ENCODE assay signal across 18 cellular contexts in genomic region chr9:70586506-70586905, GRCh38.
DNase-seq lines count a peak whose midpoint lies in the region; ATAC-seq and TF ChIP-seq lines count a peak whose summit lies in the region.
"Had no signal": no experiment of that assay in that cellular context is flagged by ENCODE, and none has a peak within 500 bp of the region (broad histone marks: within the 10 kb centered on the region; RNA-seq: fewer than 3 reads in every experiment).

No MANE protein-coding gene starts in this region.

- H3K9me3 Mint-ChIP-seq in brain: peaks cover 0 to 5% (median 0%) of the 10 kb centered on the region in 5 experiments
- H3K9me3 Mint-ChIP-seq: activated CD4-positive, alpha-beta memory T cell treated with anti-CD3 and anti-CD28 coated beads for 36 hours; activated T-helper 1 cell treated with anti-CD3 and anti-CD28 coated beads, Interleukin-12 subunit alpha, Interleukin-12 subunit beta, Interleukin-2, Interleukin-4 antibody, amounts not matched to agents 30 ng/mL and 10 ng/mL and 1 ng/mL, durations not matched to agents 14 hours and 24 hours and 36 hours; CD4-positive, alpha-beta memory T cell; naive thymus-derived CD8-positive, alpha-beta T cell had no signal

- WGBS in gastroesophageal sphincter (ENCODE audit: low coverage in 1 of 2), 2 donors: 44 to 47% methylated on average over 3 of the region's 3 CpGs

- H3K4me3 Mint-ChIP-seq in brain: peak overlapping the region in 1 of 5 experiments; percentile 48
- H3K4me3 Mint-ChIP-seq: activated CD4-positive, alpha-beta memory T cell treated with anti-CD3 and anti-CD28 coated beads for 36 hours; activated T-helper 1 cell treated with anti-CD3 and anti-CD28 coated beads, Interleukin-12 subunit alpha, Interleukin-12 subunit beta, Interleukin-2, Interleukin-4 antibody, amounts not matched to agents 30 ng/mL and 10 ng/mL and 1 ng/mL, durations not matched to agents 14 hours and 24 hours and 36 hours; CD4-positive, alpha-beta memory T cell; naive thymus-derived CD8-positive, alpha-beta T cell had no signal

- H3K4me1 ChIP-seq in gastroesophageal sphincter (peaks cover 37 to 57% (median 43%) of the 10 kb centered on the region in 3 donors), skeletal muscle satellite cell (ENCODE audit: control insufficient read depth, insufficient read depth, low read length) (peaks cover 47% of the 10 kb centered on the region), SJCRH30 (no peaks in the 10 kb centered on the region)

- DNase-seq in AG10803 (ENCODE audit: low read depth) (peak; percentile 51), SJCRH30 (no peak), NCI-H2196 (lab: John Stamatoyannopoulos, UW; ENCODE audit: unreplicated experiment) (no peak), NCI-H526 (lab: John Stamatoyannopoulos, UW) (no peak)
- DNase-seq: activated CD4-positive, alpha-beta memory T cell treated with anti-CD3 and anti-CD28 coated beads for 36 hours; CD4-positive, alpha-beta memory T cell; hippocampal formation; naive thymus-derived CD8-positive, alpha-beta T cell; NCI-H1436 treated with DMSO at 0.1 percent for 48 hours; OCI-M1; stimulated activated CD4-positive, alpha-beta T cell treated with anti-CD3 and anti-CD28 coated beads, Interleukin-2, amount 100 ng/mL, for 48 hours; trophoblast cell had no signal

- no peak overlapping the region for H3K4me2 ChIP-seq in skeletal muscle satellite cell (ENCODE audit: low read length)

- H3K4me3 ChIP-seq in AG10803 (ENCODE audit: low read length): no peak overlapping the region
- no peak overlapping the region for H3K4me3 ChIP-seq in gastroesophageal sphincter
- H3K4me3 ChIP-seq in skeletal muscle satellite cell (ENCODE audit: low read length): no peak overlapping the region
- no peak overlapping the region for H3K4me3 ChIP-seq in SJCRH30
- H3K4me3 ChIP-seq: SK-N-MC had no signal

- peak overlapping the region in 3 of 5 experiments; percentile 66 to 84 (median 68) for H3K27ac Mint-ChIP-seq in brain
- H3K27ac Mint-ChIP-seq: activated CD4-positive, alpha-beta memory T cell treated with anti-CD3 and anti-CD28 coated beads for 36 hours; activated T-helper 1 cell treated with anti-CD3 and anti-CD28 coated beads, Interleukin-12 subunit alpha, Interleukin-12 subunit beta, Interleukin-2, Interleukin-4 antibody, amounts not matched to agents 30 ng/mL and 10 ng/mL and 1 ng/mL, durations not matched to agents 14 hours and 24 hours and 36 hours; CD4-positive, alpha-beta memory T cell had no signal

- peak overlapping the region; percentile 63 for H3K9ac ChIP-seq in skeletal muscle satellite cell (ENCODE audit: low read depth, low read length)

- H3K4me1 Mint-ChIP-seq in brain: peaks cover 39% of the 10 kb centered on the region
- H3K4me1 Mint-ChIP-seq: CD4-positive, alpha-beta memory T cell; naive thymus-derived CD8-positive, alpha-beta T cell had no signal

- TF ChIP-seq CTCF in AG10803 (conservative IDR thresholded peaks at IDR 0.05; ENCODE audit: low read length) (no peak; the same call in 1 of the 2 replicates), brain (conservative IDR thresholded peaks at IDR 0.05) (no peak), gastroesophageal sphincter (IDR thresholded peaks at IDR 0.05) (no peak)

- no peaks in the 10 kb centered on the region for H3K9me3 ChIP-seq in gastroesophageal sphincter
- no peaks in the 10 kb centered on the region for H3K9me3 ChIP-seq in skeletal muscle satellite cell (replicated peaks; ENCODE audit: low read length)
- no peaks in the 10 kb centered on the region for H3K9me3 ChIP-seq in SJCRH30 (replicated peaks)

- no peak for TF ChIP-seq EP300 in gastroesophageal sphincter (IDR thresholded peaks at IDR 0.05)

- H3K27me3 ChIP-seq in gastroesophageal sphincter: no peaks in the 10 kb centered on the region
- no peaks in the 10 kb centered on the region for H3K27me3 ChIP-seq in skeletal muscle satellite cell (ENCODE audit: control insufficient read depth, insufficient read depth, low read length)
- no peaks in the 10 kb centered on the region for H3K27me3 ChIP-seq in SJCRH30

- ATAC-seq in gastroesophageal sphincter: no peak
- ATAC-seq in HG02885 (IDR thresholded peaks at IDR 0.05; ENCODE audit: poor library complexity, unreplicated experiment): no peak
- ATAC-seq: naive thymus-derived CD8-positive, alpha-beta T cell had no signal

- peak overlapping the region; percentile 85 to 90 (median 88) for H3K27ac ChIP-seq in gastroesophageal sphincter
- H3K27ac ChIP-seq in SJCRH30: no peak overlapping the region
- H3K27ac ChIP-seq: SK-N-MC had no signal

- peaks cover 5% of the 10 kb centered on the region for H3K27me3 Mint-ChIP-seq in brain
- H3K27me3 Mint-ChIP-seq: activated CD4-positive, alpha-beta memory T cell treated with anti-CD3 and anti-CD28 coated beads for 36 hours had no signal

- no peak for TF ChIP-seq POLR2A in gastroesophageal sphincter (IDR thresholded peaks at IDR 0.05)

- H3K36me3 ChIP-seq in gastroesophageal sphincter (no peaks in the 10 kb centered on the region), skeletal muscle satellite cell (ENCODE audit: insufficient read depth, low read length) (no peaks in the 10 kb centered on the region), SJCRH30 (no peaks in the 10 kb centered on the region)

- H3K36me3 Mint-ChIP-seq in brain: no peaks in the 10 kb centered on the region
- H3K36me3 Mint-ChIP-seq: activated CD4-positive, alpha-beta memory T cell treated with anti-CD3 and anti-CD28 coated beads for 36 hours; CD4-positive, alpha-beta memory T cell; naive thymus-derived CD8-positive, alpha-beta T cell had no signal
